In genomic region chr18:57466307-57466706, GRCh38 we compare ENCODE assay signal across 1 cellular context.
TF ChIP-seq lines count a peak whose summit lies in the region.

No MANE protein-coding gene starts in this region.

TF ChIP-seq in HepG2, 621 proteins besides CTCF, POLR2A, EP300 and RAD21:
- TF ChIP-seq ATF7 (IDR thresholded peaks at IDR 0.05) (no peak), ATF7 (CRISPR knock-in tag; IDR thresholded peaks at IDR 0.05) (no peak), ATM (IDR thresholded peaks at IDR 0.05; ENCODE audit: borderline replicate concordance) (no peak), ELF3 (CRISPR knock-in tag; IDR thresholded peaks at IDR 0.05) (0 out of 2 replicates have a peak, but pooled peaks have one; percentile 68), ETV5 (CRISPR knock-in tag; IDR thresholded peaks at IDR 0.05; ENCODE audit: borderline replicate concordance) (peak; percentile 27; the same call in 1 of the 2 replicates), ZNF30 (CRISPR knock-in tag; IDR thresholded peaks at IDR 0.05) (no peak)
